11 cellular contexts compared by ENCODE assay signal in genomic region chr11:46075168-46075567, GRCh38. TPM values are rescaled to one million over a fixed set of nuclear protein-coding genes. Genes with fewer than 3 reads are reported as not detected.
DNase-seq lines count a peak whose midpoint lies in the region; ATAC-seq and TF ChIP-seq lines count a peak whose summit lies in the region.
"Had no signal": no experiment of that assay in that cellular context is flagged by ENCODE, and none has a peak within 500 bp of the region (broad histone marks: within the 10 kb centered on the region; RNA-seq: fewer than 3 reads in every experiment).

No MANE protein-coding gene starts in this region.

- H3K27me3 ChIP-seq in HCT116 (ENCODE audit: insufficient read depth, low read length): no peaks in the 10 kb centered on the region
- H3K27me3 ChIP-seq in RWPE2 (ENCODE audit: insufficient read depth, poor library complexity, severe bottlenecking): no peaks in the 10 kb centered on the region
- H3K27me3 ChIP-seq in fibroblast of lung (ENCODE audit: control insufficient read depth, insufficient read depth, low read length): no peaks in the 10 kb centered on the region

- H3K9ac ChIP-seq in HCT116 (ENCODE audit: low read length): no peak overlapping the region
- no peak overlapping the region for H3K9ac ChIP-seq in fibroblast of lung (ENCODE audit: insufficient read depth, low read length)

- RAD21 ChIA-PET in HCT116 (lab: Charles Lee; ENCODE audit: low non-redundant PET in 1 of 2, low total read pairs in 2 of 2, uncharacterized antibody in 2 of 2, unreplicated experiment in 2 of 2): no interaction called here

- H3K4me2 ChIP-seq in HCT116 (ENCODE audit: low read length) (0 out of 2 replicates have a peak overlapping the region, but pooled peaks have one; percentile 11), fibroblast of lung (ENCODE audit: extremely low read depth, insufficient read depth, low read length) (peak overlapping the region; percentile 2)

- no peak overlapping the region for H3K4me3 Mint-ChIP-seq in endothelial cell (ENCODE audit: unreplicated experiment)

- H3K27ac ChIP-seq in HCT116 (ENCODE audit: low read depth, low read length) (no peak overlapping the region), RWPE2 (ENCODE audit: poor library complexity, severe bottlenecking) (no peak overlapping the region), fibroblast of lung (ENCODE audit: insufficient read depth, low read length) (no peak overlapping the region)
- H3K27ac ChIP-seq: skin epidermis, WERI-Rb-1 had no signal

- CTCF ChIA-PET in HCT116 (lab: Charles Lee): no interaction called here

- TF ChIP-seq CTCF in HCT116 (IDR thresholded peaks at IDR 0.05 in 2 of 3, conservative IDR thresholded peaks at IDR 0.05 in 1 of 3; ENCODE audit: borderline replicate concordance in 1 of 3, insufficient read depth in 1 of 3, low read depth in 2 of 3, low read length in 2 of 3): no peak
- TF ChIP-seq CTCF in RWPE2 (IDR thresholded peaks at IDR 0.05; ENCODE audit: poor library complexity, severe bottlenecking): no peak
- TF ChIP-seq CTCF in fibroblast of lung (conservative IDR thresholded peaks at IDR 0.05 in 1 of 2, IDR thresholded peaks at IDR 0.05 in 1 of 2; ENCODE audit: low read depth in 1 of 2, low read length in 2 of 2): no peak
- no peak for TF ChIP-seq CTCF in endothelial cell (IDR thresholded peaks at IDR 0.05; ENCODE audit: unreplicated experiment)

- TF ChIP-seq RAD21 in HCT116 (IDR thresholded peaks at IDR 0.05; ENCODE audit: low read depth): no peak

- H3K27me3 Mint-ChIP-seq in endothelial cell (ENCODE audit: unreplicated experiment): no peaks in the 10 kb centered on the region

- no peak overlapping the region for H3K27ac Mint-ChIP-seq in endothelial cell (ENCODE audit: unreplicated experiment)

- ATAC-seq in HCT116 (no peak), RWPE2 (ENCODE audit: low read depth) (peak; percentile 68)

- H4K20me1 ChIP-seq in HCT116 (ENCODE audit: insufficient read depth): no peaks in the 10 kb centered on the region
- H4K20me1 ChIP-seq in fibroblast of lung (ENCODE audit: control insufficient read depth, extremely low read depth, insufficient read depth, low read length): no peaks in the 10 kb centered on the region

- DNase-seq in HCT116 (ENCODE audit: low read depth, low spot score) (no peak), RWPE2 (ENCODE audit: low spot score) (no peak), fibroblast of lung (ENCODE audit: low read depth in 2 of 2) (peak; percentile 77 to 90), putamen (ENCODE audit: low spot score) (peak; percentile 8), NCI-H446 treated with DMSO at 0.1 percent for 48 hours (lab: John Stamatoyannopoulos, UW) (no peak), NCI-H69 (lab: John Stamatoyannopoulos, UW) (no peak), endothelial cell (ENCODE audit: low spot score) (no peak)
- DNase-seq: activated effector memory CD4-positive, alpha-beta T cell treated with Interleukin-2 at 50 U/mL for 16 hours; NCI-H2081; WERI-Rb-1 had no signal

- peaks cover 8% of the 10 kb centered on the region for H3K4me1 Mint-ChIP-seq in endothelial cell (ENCODE audit: unreplicated experiment)

- POLR2A ChIA-PET in HCT116 (lab: Charles Lee): no interaction called here

- intact Hi-C loops in HCT116 (cut with micrococcal nuclease): no loop called here

- H3K79me2 ChIP-seq in HCT116 (ENCODE audit: insufficient read depth, low read length): no peaks in the 10 kb centered on the region
- H3K79me2 ChIP-seq in fibroblast of lung (ENCODE audit: control insufficient read depth, insufficient read depth, low read length): no peaks in the 10 kb centered on the region

- no peaks in the 10 kb centered on the region for H3K9me3 Mint-ChIP-seq in endothelial cell (ENCODE audit: unreplicated experiment)

- no peaks in the 10 kb centered on the region for H3K9me3 ChIP-seq in HCT116 (ENCODE audit: control insufficient read depth in 1 of 2, insufficient read depth in 1 of 2, low read depth in 1 of 2, low read length in 2 of 2)
- H3K9me3 ChIP-seq in RWPE2 (ENCODE audit: severe bottlenecking): no peaks in the 10 kb centered on the region
- no peaks in the 10 kb centered on the region for H3K9me3 ChIP-seq in fibroblast of lung (ENCODE audit: control insufficient read depth, insufficient read depth, low read depth, low read length)

- no peak for TF ChIP-seq POLR2A in HCT116 (IDR thresholded peaks at IDR 0.05; ENCODE audit: borderline replicate concordance, extremely low read depth, insufficient read depth, insufficient read length)

- H2AFZ ChIP-seq in HCT116 (ENCODE audit: low read depth, low read length, poor library complexity, severe bottlenecking) (no peak overlapping the region), fibroblast of lung (ENCODE audit: low read length) (no peak overlapping the region)

- no peaks in the 10 kb centered on the region for H3K36me3 ChIP-seq in HCT116 (ENCODE audit: control insufficient read depth in 1 of 2, insufficient read depth in 2 of 2, low read length in 2 of 2)
- H3K36me3 ChIP-seq in RWPE2 (ENCODE audit: low read depth): peaks cover 13% of the 10 kb centered on the region
- no peaks in the 10 kb centered on the region for H3K36me3 ChIP-seq in fibroblast of lung (ENCODE audit: control insufficient read depth, insufficient read depth, low read length)

- no peaks in the 10 kb centered on the region for H3K36me3 Mint-ChIP-seq in endothelial cell (ENCODE audit: low read depth, unreplicated experiment)

- no peak overlapping the region for H3K4me3 ChIP-seq in HCT116 (replicated peaks in 1 of 2; ENCODE audit: low read depth in 1 of 2, low read length in 2 of 2)
- H3K4me3 ChIP-seq in RWPE2 (ENCODE audit: severe bottlenecking): no peak overlapping the region
- peak overlapping the region in 1 of 4 experiments; percentile 20 for H3K4me3 ChIP-seq in fibroblast of lung (replicated peaks in 1 of 4; ENCODE audit: control extremely low read depth in 1 of 4, insufficient read depth in 1 of 4, low read depth in 3 of 4, low read length in 4 of 4)
- H3K4me3 ChIP-seq: skin epidermis had no signal

- H3K4me1 ChIP-seq in HCT116 (ENCODE audit: control insufficient read depth in 1 of 2, insufficient read depth in 2 of 2, low read length in 2 of 2): 0 out of 4 replicates have a peak, but pooled peaks cover 0 to 4% of the 10 kb centered on the region in 2 experiments
- H3K4me1 ChIP-seq in RWPE2 (ENCODE audit: insufficient read depth, poor library complexity, severe bottlenecking): peaks cover 7% of the 10 kb centered on the region
- H3K4me1 ChIP-seq in fibroblast of lung (ENCODE audit: control insufficient read depth, extremely low read depth, insufficient read depth, low read length): no peaks in the 10 kb centered on the region

- no peaks in the 10 kb centered on the region for H3K9me2 ChIP-seq in HCT116 (ENCODE audit: insufficient read depth)

- BruUV-seq in HCT116 (replicated peaks; lab: Mats Ljungman, UMichigan): no TSS peak

TF ChIP-seq in HCT116, 20 proteins besides CTCF, POLR2A, EP300 and RAD21:
- TF ChIP-seq ELF1 (IDR thresholded peaks at IDR 0.05; ENCODE audit: borderline replicate concordance, low read depth) (no peak), JUND (IDR thresholded peaks at IDR 0.05) (no peak), TCF7L2 (IDR thresholded peaks at IDR 0.05; ENCODE audit: borderline replicate concordance, extremely low read depth, insufficient read depth, insufficient read length) (no peak), ATF3 (IDR thresholded peaks at IDR 0.05) (no peak)
- TF ChIP-seq, protein P1, sequence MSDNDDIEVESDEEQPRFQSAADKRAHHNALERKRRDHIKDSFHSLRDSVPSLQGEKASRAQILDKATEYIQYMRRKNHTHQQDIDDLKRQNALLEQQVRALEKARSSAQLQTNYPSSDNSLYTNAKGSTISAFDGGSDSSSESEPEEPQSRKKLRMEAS (IDR thresholded peaks at IDR 0.05): no peak

RNA-seq across cellular contexts. Expression of gene PHF21A, which starts 46.1 kb away (rescaled TPM):
- total RNA-seq in HCT116 (2021; ENCODE audit: unreplicated experiment) (27.0 TPM), fibroblast of lung (13.6 and 21.0 TPM in 2 replicates), endothelial cell (ENCODE audit: unreplicated experiment) (52.8 TPM)
- polyA plus RNA-seq in HCT116 (2012): 16.3 and 18.4 TPM in 2 replicates
- 17.0 and 18.5 TPM in 2 replicates for polyA plus RNA-seq in fibroblast of lung
- polyA plus RNA-seq in fibroblast of lung (2012): 13.6 and 20.4 TPM in 2 replicates
- polyA minus RNA-seq in fibroblast of lung (ENCODE audit: low replicate concordance): 18.7 and 27.1 TPM in 2 replicates

Comparison
In these comparisons a context has a peak if more than half of its experiments do, and no peak if none do; other contexts are left out.
1. DNase-seq: peak in fibroblast of lung (2 of 2) and putamen (single experiment); none in HCT116 (single experiment), RWPE2 (single experiment), NCI-H446 treated with DMSO at 0.1 percent for 48 hours (single experiment), NCI-H69 (single experiment) and endothelial cell (single experiment).